Comparison of ENCODE assay signal across 1 cellular context in genomic region chr2:127050803-127051115, GRCh38.
TF ChIP-seq lines count a peak whose summit lies in the region.

No MANE protein-coding gene starts in this region.

TF ChIP-seq in IMR-90, 13 proteins besides CTCF, POLR2A, EP300 and RAD21:
- TF ChIP-seq CEBPB (IDR thresholded peaks at IDR 0.05; ENCODE audit: low read depth, low read length) (no peak), MXI1 (IDR thresholded peaks at IDR 0.05; ENCODE audit: borderline replicate concordance, low read depth, low read length) (no peak), BHLHE40 (IDR thresholded peaks at IDR 0.05; ENCODE audit: low read depth, low read length) (no peak), MAZ (IDR thresholded peaks at IDR 0.05; ENCODE audit: borderline replicate concordance, low read depth, low read length) (no peak), USF2 (IDR thresholded peaks at IDR 0.05; ENCODE audit: low read depth, low read length) (no peak), NFE2L2 (IDR thresholded peaks at IDR 0.05; ENCODE audit: low read depth, low read length) (no peak), RCOR1 (IDR thresholded peaks at IDR 0.05; ENCODE audit: insufficient replicate concordance, low read length) (no peak), MAFK (IDR thresholded peaks at IDR 0.05; ENCODE audit: low read depth, low read length) (no peak), RFX5 (IDR thresholded peaks at IDR 0.05; ENCODE audit: low read depth, low read length) (no peak), SMC3 (IDR thresholded peaks at IDR 0.05; ENCODE audit: low read depth, low read length) (no peak)
